ENCODE assay signal across 11 cellular contexts in the genomic region with DNA sequence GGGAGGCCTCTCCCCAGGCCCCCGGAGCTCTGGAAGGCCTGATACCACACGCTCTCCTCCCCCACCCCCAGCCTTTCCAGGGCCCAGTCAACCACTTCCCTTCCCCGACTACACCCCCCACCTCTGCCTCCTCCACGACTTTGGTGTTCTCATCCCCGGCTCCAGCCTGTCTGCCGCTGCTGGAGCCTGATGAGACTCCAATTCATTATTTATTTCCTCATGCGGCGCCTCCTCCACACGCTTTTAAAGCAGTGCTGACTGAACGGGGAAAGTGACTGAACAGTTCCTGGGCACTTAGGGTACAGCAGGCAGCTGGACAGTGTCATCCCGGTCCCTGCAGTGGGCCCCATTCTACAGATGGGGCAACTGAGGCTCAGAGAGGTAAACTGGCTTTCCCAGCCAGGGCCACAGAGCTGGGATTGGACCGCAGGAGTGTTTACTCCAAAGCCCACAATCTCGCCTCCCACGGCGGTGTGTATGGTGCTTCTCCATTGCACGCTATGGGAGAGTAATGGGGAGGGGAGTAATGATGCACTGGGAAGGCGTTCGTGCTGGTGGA. TPM values are rescaled to one million over a fixed set of nuclear protein-coding genes. Genes with fewer than 3 reads are reported as not detected.
A peak's percentile ranks its signal among the peaks of the same experiment; 100 is the strongest.
DNase-seq lines count a peak whose midpoint lies in the region; ATAC-seq, FAIRE-seq and TF ChIP-seq lines count a peak whose summit lies in the region.
"Had no signal": no experiment of that assay in that cellular context is flagged by ENCODE, and none has a peak within 500 bp of the region (broad histone marks: within the 10 kb centered on the region; RNA-seq: fewer than 3 reads in every experiment).

No MANE protein-coding gene starts in this region.

- 0 out of 7 replicates have a peak overlapping the region, but pooled peaks of 1 of the 4 experiments have one; percentile 19 for H3K9ac ChIP-seq in H1 (replicated peaks in 1 of 4; ENCODE audit: extremely low read depth in 1 of 4, low read depth in 3 of 4, low read length in 3 of 4)

- H2AK5ac ChIP-seq in H1 (ENCODE audit: low read depth, low read length), result no peak overlapping the region

- POLR2A ChIA-PET in H1 (lab: Charles Lee; ENCODE audit: partially characterized antibody), result interaction anchor here (0.6 to 1.5 kb wide), 4 partner anchors 9 to 151 kb away, joined by 3 to 7 read pairs (median 4); a partner anchor contains a TSS

- H2AFZ ChIP-seq in H1 (ENCODE audit: low read length), result no peak overlapping the region

- no peaks in the 10 kb centered on the region for H3K79me1 ChIP-seq in H1 (ENCODE audit: low read depth, low read length)

- H3K36me3 ChIP-seq in H1 (ENCODE audit: control insufficient read depth in 2 of 4, insufficient read depth in 4 of 4, low read length in 3 of 4), result peaks cover 4 to 13% (median 7%) of the 10 kb centered on the region in 4 experiments; a peak in 5 of 8 replicates
- peaks cover 0 to 70% (median 15%) of the 10 kb centered on the region in 4 donors for H3K36me3 ChIP-seq in sigmoid colon

- H3K4me1 Mint-ChIP-seq in nephron progenitor cell, result peaks cover 52% of the 10 kb centered on the region
- no peaks in the 10 kb centered on the region for H3K4me1 Mint-ChIP-seq in activated CD8-positive, alpha-beta memory T cell treated with anti-CD3 and anti-CD28 coated beads, Interleukin-2, amount 10 ng/mL, durations not matched to agents 7 days and 5 days
- H3K4me1 Mint-ChIP-seq: activated CD4-positive, alpha-beta T cell treated with anti-CD3 and anti-CD28 coated beads, Interleukin-2, amount 10 ng/mL, durations not matched to agents 24 days and 14 days had no signal

- H3K27ac ChIP-seq in H1 (ENCODE audit: low read depth, low read length) (no peak overlapping the region), sigmoid colon (peak overlapping the region in 2 of 4 donors; percentile 38 to 57), substantia nigra (ENCODE audit: low read depth, low read length, poor library complexity, severe bottlenecking) (no peak overlapping the region)

- peak overlapping the region; percentile 41; the same call in 1 of the 2 replicates for H4K8ac ChIP-seq in H1 (ENCODE audit: extremely low read depth, insufficient read depth, low read length)

- no peak overlapping the region; the same call in 1 of the 2 replicates for H3K18ac ChIP-seq in H1 (ENCODE audit: extremely low read depth, low read length)

- no peak for TF ChIP-seq CTCF in NB4 (IDR thresholded peaks at IDR 0.05; ENCODE audit: low read depth, low read length)
- TF ChIP-seq CTCF in H1 (IDR thresholded peaks at IDR 0.05; ENCODE audit: control extremely low read depth in 1 of 3, insufficient read depth in 1 of 3, low read depth in 1 of 3, low read length in 3 of 3), result no peak
- TF ChIP-seq CTCF in nephron progenitor cell (IDR thresholded peaks at IDR 0.05), result no peak
- TF ChIP-seq CTCF in lower leg skin (IDR thresholded peaks at IDR 0.05), result no peak
- no peak for TF ChIP-seq CTCF in sigmoid colon (IDR thresholded peaks at IDR 0.05)

- peaks cover 42% of the 10 kb centered on the region for H3K36me3 Mint-ChIP-seq in nephron progenitor cell (ENCODE audit: low read depth)
- no peaks in the 10 kb centered on the region for H3K36me3 Mint-ChIP-seq in activated CD8-positive, alpha-beta memory T cell treated with anti-CD3 and anti-CD28 coated beads, Interleukin-2, amount 10 ng/mL, durations not matched to agents 7 days and 5 days

- FAIRE-seq in H1 (lab: Jason Lieb, UNC), result no peak

- H3K23ac ChIP-seq in H1 (ENCODE audit: insufficient read length), result no peak overlapping the region

- peaks cover 4 to 15% (median 9%) of the 10 kb centered on the region in 4 experiments; a peak in 5 of 7 replicates for H3K4me1 ChIP-seq in H1 (replicated peaks in 1 of 4; ENCODE audit: control insufficient read depth in 3 of 4, insufficient read depth in 4 of 4, low read length in 3 of 4)
- H3K4me1 ChIP-seq in sigmoid colon, result peaks cover 0 to 12% (median 0%) of the 10 kb centered on the region in 4 donors

- H3K79me2 ChIP-seq in H1 (ENCODE audit: control insufficient read depth in 1 of 2, insufficient read depth in 2 of 2, low read length in 2 of 2), result no peaks in the 10 kb centered on the region

- H3K27me3 ChIP-seq in H1 (replicated peaks in 1 of 4; ENCODE audit: control insufficient read depth in 3 of 4, extremely low read depth in 1 of 4, insufficient read depth in 3 of 4, low read length in 3 of 4) (no peaks in the 10 kb centered on the region; a peak in 2 of 7 replicates), sigmoid colon (no peaks in the 10 kb centered on the region)

- H4K5ac ChIP-seq in H1 (ENCODE audit: insufficient read length, low read depth, low read length), result no peak overlapping the region

- no peak overlapping the region for H4K91ac ChIP-seq in H1 (replicated peaks; ENCODE audit: insufficient read length, low read length)

- CTCF ChIA-PET in H1 (lab: Charles Lee; ENCODE audit: partially characterized antibody), result interaction anchor here (0.6 to 2.5 kb wide), 4 partner anchors 8 to 236 kb away, joined by 3 to 14 read pairs (median 4); no protein-coding TSS in a partner anchor
- CTCF ChIA-PET in activated CD8-positive, alpha-beta memory T cell treated with anti-CD3 and anti-CD28 coated beads, Interleukin-2, amount 10 ng/mL, durations not matched to agents 7 days and 5 days (lab: Charles Lee), result interaction anchor here (0.6 kb wide), 1 partner anchor 31 kb away, joined by 3 read pairs; no protein-coding TSS in a partner anchor

- TF ChIP-seq EP300 in H1 (IDR thresholded peaks at IDR 0.05; ENCODE audit: borderline replicate concordance in 1 of 2, low read depth in 2 of 2, low read length in 2 of 2) (no peak), sigmoid colon (IDR thresholded peaks at IDR 0.05) (no peak)

- WGBS in H1 (ENCODE audit: extremely low coverage in 1 of 2, insufficient coverage in 1 of 2, insufficient read length in 1 of 2, insufficient replicate concordance in 2 of 2, low coverage in 1 of 2, low lambda C conversion rate in 2 of 2, missing lambda C conversion rate in 1 of 2), 2 experiments, result 77% methylated on average over 14 of the region's 18 CpGs; no CpG with 5 or more reads in 1 of the 2 experiments
- WGBS in lower leg skin, 2 donors, result 71 to 72% methylated on average over 18 of the region's 18 CpGs
- 77 to 85% methylated on average over 18 of the region's 18 CpGs for WGBS in sigmoid colon, 2 donors

- H4K20me1 ChIP-seq in H1 (replicated peaks in 1 of 2; ENCODE audit: control insufficient read depth in 1 of 2, insufficient read depth in 2 of 2, low read length in 2 of 2), result peaks cover 0 to 4% of the 10 kb centered on the region in 2 experiments

- intact Hi-C loops in lower leg skin (cut with DNase I; ENCODE audit: low total_unique reads) (no loop called here), sigmoid colon (cut with DNase I) (no loop called here)

- H3K9me3 ChIP-seq in H1 (ENCODE audit: insufficient read depth in 2 of 2, low read depth in 1 of 2, low read length in 1 of 2), result no peaks in the 10 kb centered on the region
- H3K9me3 ChIP-seq in sigmoid colon, result no peaks in the 10 kb centered on the region

- ATAC-seq in activated CD8-positive, alpha-beta memory T cell treated with anti-CD3 and anti-CD28 coated beads, Interleukin-2, amount 10 ng/mL, durations not matched to agents 7 days and 5 days, result no peak

- no peak overlapping the region for H3K4ac ChIP-seq in H1 (replicated peaks; ENCODE audit: insufficient read length, low read depth, low read length)

- no peak overlapping the region for H3K4me3 ChIP-seq in NB4 (ENCODE audit: low read depth, low read length)
- H3K4me3 ChIP-seq in H1 (ENCODE audit: extremely low read depth in 1 of 4, insufficient read depth in 2 of 4, low read depth in 3 of 4, low read length in 4 of 4), result no peak overlapping the region
- no peak overlapping the region for H3K4me3 ChIP-seq in lower leg skin (ENCODE audit: low read depth, poor library complexity, severe bottlenecking)
- no peak overlapping the region for H3K4me3 ChIP-seq in sigmoid colon

- DNase-seq in Caki2 (ENCODE audit: low read depth), result peak; percentile 90
- DNase-seq in NB4 (ENCODE audit: low read depth), result peak; percentile 87
- no peak for DNase-seq in H1 (ENCODE audit: low read depth in 1 of 2, low spot score in 2 of 2)
- DNase-seq in nephron progenitor cell, result peak; percentile 38
- no peak for DNase-seq in lower leg skin (ENCODE audit: low spot score in 2 of 2)
- DNase-seq in activated CD8-positive, alpha-beta memory T cell treated with anti-CD3 and anti-CD28 coated beads, Interleukin-2, amount 10 ng/mL, durations not matched to agents 7 days and 5 days, result no peak
- no peak for DNase-seq in sigmoid colon
- DNase-seq in substantia nigra (lab: John Stamatoyannopoulos, UW), result no peak
- DNase-seq: activated CD4-positive, alpha-beta T cell treated with anti-CD3 and anti-CD28 coated beads, Interleukin-2, amount 10 ng/mL, durations not matched to agents 24 days and 14 days; NCI-H146 had no signal

- peak overlapping the region; percentile 89 for H3K27ac Mint-ChIP-seq in nephron progenitor cell
- H3K27ac Mint-ChIP-seq in activated CD8-positive, alpha-beta memory T cell treated with anti-CD3 and anti-CD28 coated beads, Interleukin-2, amount 10 ng/mL, durations not matched to agents 7 days and 5 days, result no peak overlapping the region
- H3K27ac Mint-ChIP-seq: activated CD4-positive, alpha-beta T cell treated with anti-CD3 and anti-CD28 coated beads, Interleukin-2, amount 10 ng/mL, durations not matched to agents 24 days and 14 days; dendritic cell treated with granulocyte-macrophage colony-stimulating factor and Interleukin-4, amounts not matched to agents 40 ng/mL and 50 ng/mL, for 4 days had no signal

- no peak overlapping the region for H2BK20ac ChIP-seq in H1 (ENCODE audit: low read length)

- no peak overlapping the region; the same call in 1 of the 2 replicates for H2BK12ac ChIP-seq in H1 (ENCODE audit: low read depth, low read length)

- no peak overlapping the region for H2BK120ac ChIP-seq in H1 (replicated peaks; ENCODE audit: low read depth, low read length)

- no peak for TF ChIP-seq RAD21 in H1 (IDR thresholded peaks at IDR 0.05 in 1 of 2, conservative IDR thresholded peaks at IDR 0.05 in 1 of 2; ENCODE audit: low read depth in 2 of 2, low read length in 2 of 2)

- no peaks in the 10 kb centered on the region for H3K23me2 ChIP-seq in H1 (ENCODE audit: low read depth, low read length)

- no peaks in the 10 kb centered on the region for H3K27me3 Mint-ChIP-seq in nephron progenitor cell (ENCODE audit: low read depth, poor library complexity)
- no peaks in the 10 kb centered on the region for H3K27me3 Mint-ChIP-seq in activated CD8-positive, alpha-beta memory T cell treated with anti-CD3 and anti-CD28 coated beads, Interleukin-2, amount 10 ng/mL, durations not matched to agents 7 days and 5 days
- H3K27me3 Mint-ChIP-seq: activated CD4-positive, alpha-beta T cell treated with anti-CD3 and anti-CD28 coated beads, Interleukin-2, amount 10 ng/mL, durations not matched to agents 24 days and 14 days; dendritic cell treated with granulocyte-macrophage colony-stimulating factor and Interleukin-4, amounts not matched to agents 40 ng/mL and 50 ng/mL, for 4 days had no signal

- no peak overlapping the region for H2BK15ac ChIP-seq in H1 (ENCODE audit: low read length)

- in situ Hi-C loops in Caki2 (cut with HindIII; ENCODE audit: low pct_unique_long_range_greater_than_20kb, low sequenced_read_pairs), result no loop called here

- 0 out of 2 replicates have a peak overlapping the region, but pooled peaks have one; percentile 37 for H2BK5ac ChIP-seq in H1 (ENCODE audit: low read depth, low read length)

- no peak overlapping the region for H3K4me3 Mint-ChIP-seq in nephron progenitor cell
- H3K4me3 Mint-ChIP-seq in activated CD8-positive, alpha-beta memory T cell treated with anti-CD3 and anti-CD28 coated beads, Interleukin-2, amount 10 ng/mL, durations not matched to agents 7 days and 5 days, result no peak overlapping the region
- H3K4me3 Mint-ChIP-seq: activated CD4-positive, alpha-beta T cell treated with anti-CD3 and anti-CD28 coated beads, Interleukin-2, amount 10 ng/mL, durations not matched to agents 24 days and 14 days; dendritic cell treated with granulocyte-macrophage colony-stimulating factor and Interleukin-4, amounts not matched to agents 40 ng/mL and 50 ng/mL, for 4 days had no signal

- H3K14ac ChIP-seq in H1 (ENCODE audit: insufficient read length), result no peak overlapping the region

- H3K56ac ChIP-seq in H1 (replicated peaks; ENCODE audit: insufficient read length, low read depth, low read length), result no peak overlapping the region

- peak overlapping the region; percentile 26 to 47; a peak in 2 of 4 replicates for H3K4me2 ChIP-seq in H1 (ENCODE audit: insufficient read depth in 1 of 2, low read depth in 2 of 2, low read length in 2 of 2)

- H3K9me3 Mint-ChIP-seq in nephron progenitor cell, result no peaks in the 10 kb centered on the region
- H3K9me3 Mint-ChIP-seq in activated CD8-positive, alpha-beta memory T cell treated with anti-CD3 and anti-CD28 coated beads, Interleukin-2, amount 10 ng/mL, durations not matched to agents 7 days and 5 days (ENCODE audit: low read depth), result no peaks in the 10 kb centered on the region
- H3K9me3 Mint-ChIP-seq: activated CD4-positive, alpha-beta T cell treated with anti-CD3 and anti-CD28 coated beads, Interleukin-2, amount 10 ng/mL, durations not matched to agents 24 days and 14 days; dendritic cell treated with granulocyte-macrophage colony-stimulating factor and Interleukin-4, amounts not matched to agents 40 ng/mL and 50 ng/mL, for 4 days had no signal

- TF ChIP-seq POLR2A in NB4 (IDR thresholded peaks at IDR 0.05; ENCODE audit: extremely low read depth, insufficient read length) (no peak), H1 (IDR thresholded peaks at IDR 0.05; ENCODE audit: control extremely low read depth in 1 of 2, low read depth in 2 of 2, low read length in 2 of 2) (no peak), lower leg skin (IDR thresholded peaks at IDR 0.05) (no peak), sigmoid colon (IDR thresholded peaks at IDR 0.05) (no peak)

RNA-seq across cellular contexts. Expression of a gene that starts 15.9 kb away (rescaled TPM):
- total RNA-seq in Caki2 (2014; rRNA removed; shearing (Covaris generic); ENCODE audit: low replicate concordance), result 269 and 272 TPM in 2 replicates
- total RNA-seq in H1 (2021; fragmentation: NEBNext Ultra II Directional; extraction: Animal tissue kit (Norgen Biotek cat#: 25700)), result 53.2 and 58.2 TPM in 2 replicates
- polyA plus RNA-seq in H1 (2011; rRNA removed) (42.2 and 80.4 TPM in 2 replicates), sigmoid colon (10 to 100 TPM; 31.2 to 70.9 (median 41.8) TPM)
- 104 TPM for polyA plus RNA-seq in H1 (2011; cell fraction: cytosol; rRNA removed)
- 38.3 TPM for polyA plus RNA-seq in H1 (2011; cell fraction: nucleus; rRNA removed)
- polyA plus RNA-seq in H1 (2012, experiment 1 of 2), result 79.6 to 90.2 TPM (median 84.6 TPM) in 4 replicates
- polyA plus RNA-seq in H1 (2012, experiment 2 of 2), result 66.3 TPM
- polyA plus RNA-seq in H1 (2013, experiment 1 of 2), result 89.7 TPM
- polyA plus RNA-seq in H1 (2013, experiment 2 of 2), result 91.2 TPM
- 40.4 and 44.9 TPM in 2 replicates for polyA minus RNA-seq in H1 (2011; rRNA and poly(A)+ RNA removed)
- polyA minus RNA-seq in H1 (2011; cell fraction: cytosol; rRNA and poly(A)+ RNA removed), result 17.3 TPM
- polyA minus RNA-seq in H1 (2011; cell fraction: nucleus; rRNA and poly(A)+ RNA removed), result 20.5 TPM
- total RNA-seq in lower leg skin (10 to 100 TPM; 14.7 to 19.0 (median 17.7) TPM), sigmoid colon (10 to 100 TPM; 11.6 to 30.9 (median 25.4) TPM)
- total RNA-seq in activated CD8-positive, alpha-beta memory T cell treated with anti-CD3 and anti-CD28 coated beads, Interleukin-2, amount 10 ng/mL, durations not matched to agents 7 days and 5 days, result 10 to 100 TPM; 44.4 to 52.0 TPM

RNA-seq across cellular contexts. Expression of a gene that starts 40.2 kb away (rescaled TPM):
- total RNA-seq in Caki2 (2014; rRNA removed; shearing (Covaris generic); ENCODE audit: low replicate concordance), result 473 and 572 TPM in 2 replicates
- 108 and 109 TPM in 2 replicates for total RNA-seq in H1 (2021; fragmentation: NEBNext Ultra II Directional; extraction: Animal tissue kit (Norgen Biotek cat#: 25700))
- polyA plus RNA-seq in H1 (2011; rRNA removed) (80.0 and 134 TPM in 2 replicates), sigmoid colon (100 to 1,000 TPM; 158 to 261 (median 249) TPM)
- 112 TPM for polyA plus RNA-seq in H1 (2011; cell fraction: cytosol; rRNA removed)
- polyA plus RNA-seq in H1 (2011; cell fraction: nucleus; rRNA removed), result 129 TPM
- 124 to 202 TPM (median 167 TPM) in 4 replicates for polyA plus RNA-seq in H1 (2012, experiment 1 of 2)
- polyA plus RNA-seq in H1 (2012, experiment 2 of 2), result 67.5 TPM
- 140 TPM for polyA plus RNA-seq in H1 (2013, experiment 1 of 2)
- 170 TPM for polyA plus RNA-seq in H1 (2013, experiment 2 of 2)
- polyA minus RNA-seq in H1 (2011; rRNA and poly(A)+ RNA removed), result 89.2 and 102 TPM in 2 replicates
- 46.9 TPM for polyA minus RNA-seq in H1 (2011; cell fraction: cytosol; rRNA and poly(A)+ RNA removed)
- 34.3 TPM for polyA minus RNA-seq in H1 (2011; cell fraction: nucleus; rRNA and poly(A)+ RNA removed)
- total RNA-seq in lower leg skin (100 to 1,000 TPM in 1 of 4 donors, 10 to 100 TPM in 3; 47.3 to 110 (median 86.4) TPM), sigmoid colon (100 to 1,000 TPM; 117 to 154 (median 134) TPM)
- total RNA-seq in activated CD8-positive, alpha-beta memory T cell treated with anti-CD3 and anti-CD28 coated beads, Interleukin-2, amount 10 ng/mL, durations not matched to agents 7 days and 5 days, result 100 to 1,000 TPM; 110 to 144 TPM

Comparison
In these comparisons a context has a peak if more than half of its experiments do, and no peak if none do; other contexts are left out.
1. DNase-seq: peak in Caki2 (single experiment), NB4 (single experiment) and nephron progenitor cell (single experiment); none in H1 (0 of 2), lower leg skin (0 of 2), activated CD8-positive, alpha-beta memory T cell treated with anti-CD3 and anti-CD28 coated beads, Interleukin-2, amount 10 ng/mL, durations not matched to agents 7 days and 5 days (single experiment), sigmoid colon (single experiment) and substantia nigra (0 of 49).